Comparison of ENCODE assay signal across 23 cellular contexts in the genomic region with DNA sequence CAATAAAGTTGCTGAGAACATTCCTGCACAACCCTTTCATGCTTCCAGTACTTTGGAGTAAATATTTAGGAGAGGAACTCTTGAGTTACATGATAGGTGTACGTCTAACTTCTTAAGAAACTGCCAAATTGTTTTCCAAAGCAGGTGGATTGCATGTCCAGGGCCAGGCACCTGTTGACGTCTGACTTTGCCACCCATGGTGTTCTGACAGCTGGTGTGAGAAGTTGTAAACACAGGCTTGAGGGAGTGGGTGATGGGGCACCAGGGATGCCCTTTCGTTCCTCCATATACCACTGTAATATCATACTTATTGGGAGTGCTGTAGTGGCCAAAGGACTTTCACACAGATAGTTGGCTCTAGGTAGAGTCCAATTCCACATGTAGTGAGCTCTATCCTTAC.
"Had no signal": no experiment of that assay in that cellular context is flagged by ENCODE, and none has a peak within 500 bp of the region (broad histone marks: within the 10 kb centered on the region; RNA-seq: fewer than 3 reads in every experiment).

No MANE protein-coding gene starts in this region.

- DNase-seq: cortex of kidney; effector memory CD8-positive, alpha-beta T cell; erythroblast; esophagus squamous epithelium; foreskin melanocyte; hypothalamus; immature natural killer cell; islet precursor cell; kidney glomerular epithelial cell; naive B cell; pancreas; stimulated activated CD4-positive, alpha-beta T cell treated with anti-CD3 and anti-CD28 coated beads, Interleukin-2, amount 100 ng/mL, for 24 hours; stimulated activated CD4-positive, alpha-beta T cell treated with anti-CD3 and anti-CD28 coated beads, Interleukin-4, amount 100 ng/mL, for 24 hours; stimulated activated naive CD4-positive, alpha-beta T cell treated with Interleukin-2 at 50 U/mL for 16 hours; stomach; thyroid gland; trophoblast cell had no signal

- H3K4me3 ChIP-seq: esophagus squamous epithelium, lung, pancreas, right atrium auricular region, stomach, thyroid gland had no signal

- ATAC-seq: effector memory CD8-positive, alpha-beta T cell; natural killer cell treated with Interleukin-12 subunit alpha and Interleukin-12 subunit beta and Interleukin-15 and Interleukin-18, amount 100 ng/mL, for 72 hours; sciatic nerve; stimulated activated effector memory CD8-positive, alpha-beta T cell treated with anti-CD3 and anti-CD28 coated beads, Interleukin-12 subunit alpha, Interleukin-12 subunit beta, amount 100 ng/mL, for 72 hours had no signal

- H3K36me3 ChIP-seq: esophagus squamous epithelium, neutrophil, pancreas, right atrium auricular region, stomach, thyroid gland had no signal

- H3K9me3 ChIP-seq: esophagus squamous epithelium, neutrophil, pancreas, right atrium auricular region, stomach, thyroid gland had no signal

- H3K4me1 ChIP-seq: pancreas, thyroid gland had no signal

- H3K27me3 ChIP-seq: esophagus squamous epithelium, neutrophil, pancreas, right atrium auricular region, stomach, thyroid gland had no signal

- H3K27ac ChIP-seq: esophagus squamous epithelium, neutrophil, pancreas, right atrium auricular region, stomach, thyroid gland had no signal
